8 cellular contexts compared by ENCODE assay signal in the genomic region with DNA sequence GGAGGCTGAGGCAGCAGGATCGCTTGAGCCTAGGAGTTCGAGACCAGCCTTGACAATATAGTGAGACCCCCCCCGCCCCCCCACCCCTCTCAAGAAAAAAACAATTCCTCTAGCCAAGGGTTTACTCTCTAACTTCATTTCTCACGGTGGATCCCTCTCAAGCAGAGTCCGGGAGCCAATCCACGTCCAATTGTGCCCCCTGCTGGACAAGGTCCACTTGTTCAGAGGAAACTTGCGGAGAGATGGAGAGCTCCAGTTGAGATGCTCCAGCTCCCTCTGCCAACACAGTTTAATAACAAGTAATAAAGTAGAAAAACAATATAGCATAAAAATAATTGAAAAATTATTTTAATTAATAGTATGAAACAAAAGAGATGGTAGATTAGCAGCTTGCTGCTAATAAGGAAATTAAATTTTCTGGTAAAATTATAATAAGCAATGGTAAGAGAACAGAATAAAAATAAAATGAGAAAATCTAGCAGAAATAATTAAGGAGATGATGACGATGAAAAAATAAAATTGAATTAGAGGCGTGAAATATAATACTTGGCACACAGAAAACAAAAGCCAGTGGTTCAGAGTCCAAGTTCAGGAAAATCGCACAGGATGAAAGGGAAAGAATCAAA. TPM values are rescaled to one million over a fixed set of nuclear protein-coding genes. Genes with fewer than 3 reads are reported as not detected.
A peak's percentile ranks its signal among the peaks of the same experiment; 100 is the strongest.
DNase-seq lines count a peak whose midpoint lies in the region; ATAC-seq, FAIRE-seq and TF ChIP-seq lines count a peak whose summit lies in the region.

No MANE protein-coding gene starts in this region.

- intact Hi-C loops in activated naive CD4-positive, alpha-beta T cell treated with anti-CD3 and anti-CD28 coated beads for 36 hours (cut with micrococcal nuclease) = loop anchor here (5.0 kb wide), 1 partner anchor 116 kb away; no protein-coding TSS in a partner anchor

- CTCF ChIA-PET in activated naive CD4-positive, alpha-beta T cell treated with anti-CD3 and anti-CD28 coated beads for 36 hours (lab: Charles Lee) = interaction anchor here (0.7 to 3.1 kb wide), 12 partner anchors 9 to 199 kb away, joined by 3 to 18 read pairs (median 3); no protein-coding TSS in a partner anchor

- FAIRE-seq in RCC 7860 (lab: Jason Lieb, UNC) = no peak

- peak; percentile 35 for DNase-seq in DMS153 (lab: John Stamatoyannopoulos, UW)
- peak in 74 of 76 experiments; percentile 27 to 94 (median 74) for DNase-seq in HUDEP-2 (lab: John Stamatoyannopoulos, UW; ENCODE audit: unreplicated experiment in 76 of 76)
- peak; percentile 13 for DNase-seq in RCC 7860 (ENCODE audit: low spot score)
- peak; percentile 89 for DNase-seq in activated naive CD4-positive, alpha-beta T cell treated with anti-CD3 and anti-CD28 coated beads for 36 hours
- peak; percentile 59 for DNase-seq in germinal center (ENCODE audit: low spot score)
- DNase-seq in progenitor cell of endocrine pancreas (ENCODE audit: low spot score, unreplicated experiment) = peak; percentile 69

- H3K27ac Mint-ChIP-seq in activated naive CD4-positive, alpha-beta T cell treated with anti-CD3 and anti-CD28 coated beads for 36 hours = no peak overlapping the region
- no peak overlapping the region for H3K27ac Mint-ChIP-seq in progenitor cell of endocrine pancreas

- peak; percentile 74 for TF ChIP-seq CTCF in progenitor cell of endocrine pancreas (IDR thresholded peaks at IDR 0.05; ENCODE audit: unreplicated experiment)

- H3K4me1 Mint-ChIP-seq in activated naive CD4-positive, alpha-beta T cell treated with anti-CD3 and anti-CD28 coated beads for 36 hours (ENCODE audit: low read depth) = peaks cover 5% of the 10 kb centered on the region
- no peaks in the 10 kb centered on the region for H3K4me1 Mint-ChIP-seq in progenitor cell of endocrine pancreas (ENCODE audit: low read depth)

- H3K36me3 Mint-ChIP-seq in activated naive CD4-positive, alpha-beta T cell treated with anti-CD3 and anti-CD28 coated beads for 36 hours (ENCODE audit: low read depth) = no peaks in the 10 kb centered on the region
- no peaks in the 10 kb centered on the region for H3K36me3 Mint-ChIP-seq in progenitor cell of endocrine pancreas (ENCODE audit: insufficient read depth)

- peaks cover 19% of the 10 kb centered on the region for H3K27me3 Mint-ChIP-seq in activated naive CD4-positive, alpha-beta T cell treated with anti-CD3 and anti-CD28 coated beads for 36 hours (ENCODE audit: low read depth)
- H3K27me3 Mint-ChIP-seq in progenitor cell of endocrine pancreas = peaks cover 63% of the 10 kb centered on the region

- no peak overlapping the region for H3K4me3 Mint-ChIP-seq in activated naive CD4-positive, alpha-beta T cell treated with anti-CD3 and anti-CD28 coated beads for 36 hours
- H3K4me3 Mint-ChIP-seq in progenitor cell of endocrine pancreas (ENCODE audit: low read depth) = no peak overlapping the region

- ATAC-seq in GM18498 (IDR thresholded peaks at IDR 0.05; ENCODE audit: unreplicated experiment) (no peak), HG03571 (IDR thresholded peaks at IDR 0.05; ENCODE audit: unreplicated experiment) (no peak)

- H3K9me3 Mint-ChIP-seq in activated naive CD4-positive, alpha-beta T cell treated with anti-CD3 and anti-CD28 coated beads for 36 hours = no peaks in the 10 kb centered on the region
- H3K9me3 Mint-ChIP-seq in progenitor cell of endocrine pancreas (ENCODE audit: low read depth) = no peaks in the 10 kb centered on the region

RNA-seq across cellular contexts. Expression of a gene that starts 14.5 kb away (rescaled TPM):
- total RNA-seq in activated naive CD4-positive, alpha-beta T cell treated with anti-CD3 and anti-CD28 coated beads for 36 hours = not detected
- not detected in 2 replicates for total RNA-seq in progenitor cell of endocrine pancreas

RNA-seq across cellular contexts. Expression of a gene that starts 30.9 kb away (rescaled TPM):
- total RNA-seq in activated naive CD4-positive, alpha-beta T cell treated with anti-CD3 and anti-CD28 coated beads for 36 hours = under 1 TPM in 1 of 2 experiments, not detected in 1; 0.12 TPM
- total RNA-seq in progenitor cell of endocrine pancreas = not detected in 2 replicates

RNA-seq across cellular contexts. Expression of a gene that starts 32.0 kb away (rescaled TPM):
- 1 to 10 TPM; 5.8 to 6.6 TPM for total RNA-seq in activated naive CD4-positive, alpha-beta T cell treated with anti-CD3 and anti-CD28 coated beads for 36 hours
- 28.9 and 32.3 TPM in 2 replicates for total RNA-seq in progenitor cell of endocrine pancreas

Comparison
In these comparisons a context has a peak if more than half of its experiments do, and no peak if none do; other contexts are left out.
1. DNase-seq: peak in every context shown above with its lines; median percentile 89 in activated naive CD4-positive, alpha-beta T cell treated with anti-CD3 and anti-CD28 coated beads for 36 hours; 74 in HUDEP-2; 69 in progenitor cell of endocrine pancreas; 59 in germinal center; 35 in DMS153; 13 in RCC 7860.